ENCODE assay signal across 7 cellular contexts in the genomic region with DNA sequence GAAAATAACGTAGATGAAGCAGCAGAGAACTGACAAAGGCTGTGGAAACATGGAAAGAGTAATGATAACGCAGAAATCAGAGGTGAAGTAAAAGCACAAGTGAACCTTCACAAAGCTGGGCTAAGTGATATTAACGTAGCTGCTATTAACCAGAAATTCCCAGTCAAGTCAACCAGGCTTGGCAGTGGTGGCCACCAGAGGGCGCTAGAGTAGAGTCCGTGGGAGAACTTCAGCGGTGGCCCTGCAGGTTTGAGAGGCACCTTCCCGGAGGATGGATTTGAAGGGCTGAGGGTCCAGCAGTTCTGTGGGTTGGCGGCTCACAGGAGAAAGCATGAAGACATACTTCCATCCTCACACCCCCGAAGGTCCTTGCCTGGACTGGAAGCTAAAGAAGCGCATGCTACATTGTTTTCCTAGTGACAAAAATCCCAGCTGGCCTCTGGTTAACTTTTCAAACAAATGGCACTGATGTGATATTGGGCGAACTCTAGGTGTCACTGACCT.
DNase-seq lines count a peak whose midpoint lies in the region; ATAC-seq lines count a peak whose summit lies in the region.

No MANE protein-coding gene starts in this region.

- peaks cover 12% of the 10 kb centered on the region for H3K79me1 ChIP-seq in trophoblast cell (ENCODE audit: low read length)

- no peak overlapping the region for H4K12ac ChIP-seq in trophoblast cell (ENCODE audit: low read depth, low read length)

- no peaks in the 10 kb centered on the region for H3K9me3 Mint-ChIP-seq in activated naive CD8-positive, alpha-beta T cell treated with anti-CD3 and anti-CD28 coated beads, Interleukin-2, amount 50 U/mL, for 24 hours

- H3K18ac ChIP-seq in trophoblast cell (ENCODE audit: low read length) = no peak overlapping the region

- no peak overlapping the region for H3K27ac Mint-ChIP-seq in activated naive CD8-positive, alpha-beta T cell treated with anti-CD3 and anti-CD28 coated beads, Interleukin-2, amount 50 U/mL, for 24 hours

- H2BK120ac ChIP-seq in trophoblast cell (ENCODE audit: insufficient read depth, low read length, poor library complexity) = no peak overlapping the region

- H3K36me3 ChIP-seq in trophoblast cell (ENCODE audit: control insufficient read depth in 1 of 2, insufficient read depth in 2 of 2, low read length in 2 of 2) (no peaks in the 10 kb centered on the region), thymus (ENCODE audit: control insufficient read depth, insufficient read depth) (no peaks in the 10 kb centered on the region)

- no peak overlapping the region for H3K4ac ChIP-seq in trophoblast cell (ENCODE audit: low read depth, low read length)

- H2AK5ac ChIP-seq in trophoblast cell (ENCODE audit: low read length) = no peak overlapping the region

- no peak overlapping the region for H3K4me3 ChIP-seq in trophoblast cell (ENCODE audit: low read depth, low read length)
- H3K4me3 ChIP-seq in thymus (ENCODE audit: low read length) = no peak overlapping the region

- no CpG with 5 or more reads among the region's 11 CpGs for WGBS in trophoblast cell (ENCODE audit: extremely low coverage, insufficient coverage, insufficient read length)
- WGBS in thymus = 30% methylated on average over 11 of the region's 11 CpGs

- no peak overlapping the region for H3K9ac ChIP-seq in trophoblast cell (ENCODE audit: low read length)

- no peak overlapping the region for H3K4me3 Mint-ChIP-seq in activated naive CD8-positive, alpha-beta T cell treated with anti-CD3 and anti-CD28 coated beads, Interleukin-2, amount 50 U/mL, for 24 hours

- no peaks in the 10 kb centered on the region for H3K4me1 Mint-ChIP-seq in activated naive CD8-positive, alpha-beta T cell treated with anti-CD3 and anti-CD28 coated beads, Interleukin-2, amount 50 U/mL, for 24 hours

- peak overlapping the region; percentile 58 for H3K27ac ChIP-seq in trophoblast cell (ENCODE audit: low read depth, low read length)
- H3K27ac ChIP-seq in thymus (ENCODE audit: low read depth) = peak overlapping the region; percentile 64

- H4K8ac ChIP-seq in trophoblast cell (ENCODE audit: low read depth, low read length) = no peak overlapping the region

- DNase-seq in NCI-H1417 (lab: John Stamatoyannopoulos, UW) = peak; percentile 78 to 98 (median 93)
- DNase-seq in SW480 (ENCODE audit: low spot score) = peak; percentile 72
- peak; percentile 91 for DNase-seq in activated naive CD8-positive, alpha-beta T cell treated with anti-CD3 and anti-CD28 coated beads, Interleukin-2, amount 50 U/mL, for 24 hours
- peak; percentile 96 for DNase-seq in Right ventricle myocardium superior
- peak; percentile 87 to 98 for DNase-seq in trophoblast cell

- no peak overlapping the region for H2BK5ac ChIP-seq in trophoblast cell (ENCODE audit: low read depth, low read length, poor library complexity)

- intact Hi-C loops in Right ventricle myocardium superior (cut with DNase I) = loop anchor here (2.0 to 10.0 kb wide), 4 partner anchors 52 to 254 kb away; no protein-coding TSS in a partner anchor

- H3K4me1 ChIP-seq in trophoblast cell (ENCODE audit: control insufficient read depth in 1 of 2, insufficient read depth in 2 of 2, low read length in 2 of 2) = peaks cover 10 to 13% of the 10 kb centered on the region in 2 experiments
- H3K4me1 ChIP-seq in thymus (ENCODE audit: control insufficient read depth, insufficient read depth, low read length) = peaks cover 20% of the 10 kb centered on the region

- no peak overlapping the region for H4K91ac ChIP-seq in trophoblast cell (ENCODE audit: low read depth, low read length)

- no peak overlapping the region for H3K23ac ChIP-seq in trophoblast cell (ENCODE audit: low read length)

- peak; percentile 44 for ATAC-seq in GM18868 (IDR thresholded peaks at IDR 0.05; ENCODE audit: unreplicated experiment)
- ATAC-seq in activated naive CD8-positive, alpha-beta T cell treated with anti-CD3 and anti-CD28 coated beads, Interleukin-2, amount 50 U/mL, for 24 hours = peak; percentile 43
- peak; percentile 81 for ATAC-seq in Right ventricle myocardium superior (ENCODE audit: poor library complexity)

- no peaks in the 10 kb centered on the region for H3K36me3 Mint-ChIP-seq in activated naive CD8-positive, alpha-beta T cell treated with anti-CD3 and anti-CD28 coated beads, Interleukin-2, amount 50 U/mL, for 24 hours (ENCODE audit: low read depth)

- H3K27me3 ChIP-seq in trophoblast cell (ENCODE audit: insufficient read depth, low read length) = no peaks in the 10 kb centered on the region
- no peaks in the 10 kb centered on the region for H3K27me3 ChIP-seq in thymus (ENCODE audit: control insufficient read depth, insufficient read depth)

- no peaks in the 10 kb centered on the region for H3K27me3 Mint-ChIP-seq in activated naive CD8-positive, alpha-beta T cell treated with anti-CD3 and anti-CD28 coated beads, Interleukin-2, amount 50 U/mL, for 24 hours

- no peak overlapping the region for H2BK12ac ChIP-seq in trophoblast cell (ENCODE audit: low read length)

- no peak overlapping the region for H2AFZ ChIP-seq in trophoblast cell (ENCODE audit: insufficient read depth, low read length, poor library complexity)

- H3K79me2 ChIP-seq in trophoblast cell (ENCODE audit: control insufficient read depth, insufficient read depth, low read length, poor library complexity) = no peaks in the 10 kb centered on the region

- H3K14ac ChIP-seq in trophoblast cell (ENCODE audit: low read length) = no peak overlapping the region

- no peak overlapping the region for H3K4me2 ChIP-seq in trophoblast cell (ENCODE audit: low read length)

- H3K9me3 ChIP-seq in trophoblast cell (ENCODE audit: insufficient read depth, low read depth, low read length) (no peaks in the 10 kb centered on the region), thymus (ENCODE audit: control insufficient read depth) (no peaks in the 10 kb centered on the region)
